ENCODE assay signal across 8 cellular contexts in genomic region chr11:124799384-124800225, GRCh38. TPM values are rescaled to one million over a fixed set of nuclear protein-coding genes. Genes with fewer than 3 reads are reported as not detected.
DNase-seq lines count a peak whose midpoint lies in the region; ATAC-seq and TF ChIP-seq lines count a peak whose summit lies in the region.

No MANE protein-coding gene starts in this region.

- H3K4me1 ChIP-seq in tibial nerve: peaks cover 0 to 53% (median 21%) of the 10 kb centered on the region in 4 donors

- peak; percentile 39 for ATAC-seq in HG02763 (IDR thresholded peaks at IDR 0.05; ENCODE audit: unreplicated experiment)

- WGBS in tibial nerve, 2 donors: 0 to 1% methylated on average over 25 to 75 of the region's 81 CpGs

- H3K36me3 Mint-ChIP-seq in activated T-helper 1 cell treated with anti-CD3 and anti-CD28 coated beads, Interleukin-12 subunit alpha, Interleukin-12 subunit beta, Interleukin-2, Interleukin-4 antibody, amounts not matched to agents 30 ng/mL and 10 ng/mL and 1 ng/mL, durations not matched to agents 14 hours and 24 hours and 36 hours (ENCODE audit: low read depth): no peaks in the 10 kb centered on the region
- peaks cover 2% of the 10 kb centered on the region for H3K36me3 Mint-ChIP-seq in neural crest cell (ENCODE audit: low read depth)

- H3K9me3 ChIP-seq in tibial nerve: no peaks in the 10 kb centered on the region

- TF ChIP-seq POLR2A in tibial nerve (IDR thresholded peaks at IDR 0.05): no peak

- H3K27me3 ChIP-seq in tibial nerve: no peaks in the 10 kb centered on the region

- TF ChIP-seq EP300 in tibial nerve (IDR thresholded peaks at IDR 0.05): no peak

- H3K4me3 Mint-ChIP-seq in activated T-helper 1 cell treated with anti-CD3 and anti-CD28 coated beads, Interleukin-12 subunit alpha, Interleukin-12 subunit beta, Interleukin-2, Interleukin-4 antibody, amounts not matched to agents 30 ng/mL and 10 ng/mL and 1 ng/mL, durations not matched to agents 14 hours and 24 hours and 36 hours: peak overlapping the region; percentile 91
- peak overlapping the region; percentile 93 for H3K4me3 Mint-ChIP-seq in neural crest cell

- peak overlapping the region; percentile 89 to 98 (median 97) for H3K27ac ChIP-seq in tibial nerve

- H3K9me3 Mint-ChIP-seq in activated T-helper 1 cell treated with anti-CD3 and anti-CD28 coated beads, Interleukin-12 subunit alpha, Interleukin-12 subunit beta, Interleukin-2, Interleukin-4 antibody, amounts not matched to agents 30 ng/mL and 10 ng/mL and 1 ng/mL, durations not matched to agents 14 hours and 24 hours and 36 hours: no peaks in the 10 kb centered on the region
- H3K9me3 Mint-ChIP-seq in neural crest cell: no peaks in the 10 kb centered on the region

- TF ChIP-seq CTCF in neural crest cell (conservative IDR thresholded peaks at IDR 0.05) (peak; percentile 31), tibial nerve (IDR thresholded peaks at IDR 0.05) (no peak)

- DNase-seq in NCI-H146 (lab: John Stamatoyannopoulos, UW): peak; percentile 40
- DNase-seq in NCI-H146 treated with DMSO at 0.1 percent for 48 hours (lab: John Stamatoyannopoulos, UW; ENCODE audit: unreplicated experiment): no peak
- DNase-seq in NOMO-1 treated with dmso at 0.1 percent for 144 hours (lab: John Stamatoyannopoulos, UW; ENCODE audit: unreplicated experiment): peak; percentile 37
- peak; percentile 27 for DNase-seq in activated T-helper 1 cell treated with anti-CD3 and anti-CD28 coated beads, Interleukin-12 subunit alpha, Interleukin-12 subunit beta, Interleukin-2, Interleukin-4 antibody, amounts not matched to agents 30 ng/mL and 10 ng/mL and 1 ng/mL, durations not matched to agents 14 hours and 24 hours and 36 hours (ENCODE audit: low spot score)
- peak; percentile 9 for DNase-seq in fibroblast of peridontal ligament (ENCODE audit: extremely low read depth)
- DNase-seq in neural crest cell (ENCODE audit: low read depth, low spot score): peak; percentile 34
- DNase-seq in tibial nerve (ENCODE audit: low spot score in 2 of 2): no peak

- peak overlapping the region; percentile 76 to 96 (median 90) for H3K4me3 ChIP-seq in tibial nerve

- peak overlapping the region; percentile 92 for H3K27ac Mint-ChIP-seq in activated T-helper 1 cell treated with anti-CD3 and anti-CD28 coated beads, Interleukin-12 subunit alpha, Interleukin-12 subunit beta, Interleukin-2, Interleukin-4 antibody, amounts not matched to agents 30 ng/mL and 10 ng/mL and 1 ng/mL, durations not matched to agents 14 hours and 24 hours and 36 hours
- H3K27ac Mint-ChIP-seq in neural crest cell (ENCODE audit: unreplicated experiment): peak overlapping the region; percentile 53

- H3K27me3 Mint-ChIP-seq in activated T-helper 1 cell treated with anti-CD3 and anti-CD28 coated beads, Interleukin-12 subunit alpha, Interleukin-12 subunit beta, Interleukin-2, Interleukin-4 antibody, amounts not matched to agents 30 ng/mL and 10 ng/mL and 1 ng/mL, durations not matched to agents 14 hours and 24 hours and 36 hours (ENCODE audit: insufficient read depth): peaks cover 5% of the 10 kb centered on the region
- H3K27me3 Mint-ChIP-seq in neural crest cell (ENCODE audit: low read depth): no peaks in the 10 kb centered on the region

- H3K36me3 ChIP-seq in tibial nerve: no peaks in the 10 kb centered on the region

- intact Hi-C loops in activated T-helper 1 cell treated with anti-CD3 and anti-CD28 coated beads, Interleukin-12 subunit alpha, Interleukin-12 subunit beta, Interleukin-2, Interleukin-4 antibody, amounts not matched to agents 30 ng/mL and 10 ng/mL and 1 ng/mL, durations not matched to agents 14 hours and 24 hours and 36 hours (cut with micrococcal nuclease): loop anchor here (1.0 to 5.0 kb wide), 7 partner anchors 36 to 1088 kb away; partner anchors contain the start of genes CCDC15, HYLS1, SIAE and SPA17

- H3K4me1 Mint-ChIP-seq in activated T-helper 1 cell treated with anti-CD3 and anti-CD28 coated beads, Interleukin-12 subunit alpha, Interleukin-12 subunit beta, Interleukin-2, Interleukin-4 antibody, amounts not matched to agents 30 ng/mL and 10 ng/mL and 1 ng/mL, durations not matched to agents 14 hours and 24 hours and 36 hours (ENCODE audit: low read depth): peaks cover 28% of the 10 kb centered on the region
- H3K4me1 Mint-ChIP-seq in neural crest cell: peaks cover 34% of the 10 kb centered on the region

RNA-seq across cellular contexts. Expression of gene MSANTD2, which starts 0.6 kb away (rescaled TPM):
- total RNA-seq in activated T-helper 1 cell treated with anti-CD3 and anti-CD28 coated beads, Interleukin-12 subunit alpha, Interleukin-12 subunit beta, Interleukin-2, Interleukin-4 antibody, amounts not matched to agents 30 ng/mL and 10 ng/mL and 1 ng/mL, durations not matched to agents 14 hours and 24 hours and 36 hours: 8.9 and 9.7 TPM in 2 replicates
- total RNA-seq in neural crest cell (28.7 and 29.0 TPM in 2 replicates), tibial nerve (10 to 100 TPM; 19.8 to 32.8 (median 23.5) TPM)

RNA-seq across cellular contexts. Expression of gene ESAM, which starts 37.5 kb away (rescaled TPM):
- 0.52 and 0.64 TPM in 2 replicates for total RNA-seq in activated T-helper 1 cell treated with anti-CD3 and anti-CD28 coated beads, Interleukin-12 subunit alpha, Interleukin-12 subunit beta, Interleukin-2, Interleukin-4 antibody, amounts not matched to agents 30 ng/mL and 10 ng/mL and 1 ng/mL, durations not matched to agents 14 hours and 24 hours and 36 hours
- 0.96 and 1.1 TPM in 2 replicates for total RNA-seq in neural crest cell
- total RNA-seq in tibial nerve: 10 to 100 TPM; 18.6 to 45.9 (median 33.0) TPM

RNA-seq across cellular contexts. Expression of gene VSIG2, which starts 47.5 kb away (rescaled TPM):
- total RNA-seq in activated T-helper 1 cell treated with anti-CD3 and anti-CD28 coated beads, Interleukin-12 subunit alpha, Interleukin-12 subunit beta, Interleukin-2, Interleukin-4 antibody, amounts not matched to agents 30 ng/mL and 10 ng/mL and 1 ng/mL, durations not matched to agents 14 hours and 24 hours and 36 hours: not detected in 2 replicates
- total RNA-seq in neural crest cell (not detected in 2 replicates), tibial nerve (1 to 10 TPM in 2 of 4 donors, not detected in 2; 1.5 to 2.4 TPM)

RNA-seq across cellular contexts. Expression of gene NRGN, which starts 59.9 kb away (rescaled TPM):
- 3.9 and 6.1 TPM in 2 replicates for total RNA-seq in activated T-helper 1 cell treated with anti-CD3 and anti-CD28 coated beads, Interleukin-12 subunit alpha, Interleukin-12 subunit beta, Interleukin-2, Interleukin-4 antibody, amounts not matched to agents 30 ng/mL and 10 ng/mL and 1 ng/mL, durations not matched to agents 14 hours and 24 hours and 36 hours
- total RNA-seq in neural crest cell (30.3 and 30.7 TPM in 2 replicates), tibial nerve (1 to 10 TPM in 3 of 4 donors, not detected in 1; 1.4 to 3.1 (median 2.4) TPM)

Comparison
In these comparisons a context has a peak if more than half of its experiments do, and no peak if none do; other contexts are left out.
1. DNase-seq: peak in NCI-H146 (single experiment), NOMO-1 treated with dmso at 0.1 percent for 144 hours (single experiment), activated T-helper 1 cell treated with anti-CD3 and anti-CD28 coated beads, Interleukin-12 subunit alpha, Interleukin-12 subunit beta, Interleukin-2, Interleukin-4 antibody, amounts not matched to agents 30 ng/mL and 10 ng/mL and 1 ng/mL, durations not matched to agents 14 hours and 24 hours and 36 hours (single experiment), fibroblast of peridontal ligament (single experiment) and neural crest cell (single experiment); none in NCI-H146 treated with DMSO at 0.1 percent for 48 hours (single experiment) and tibial nerve (0 of 2).